In genomic region chr1:235974616-235975015, GRCh38 we compare ENCODE assay signal across 26 cellular contexts.
"Had no signal": no experiment of that assay in that cellular context is flagged by ENCODE, and none has a peak within 500 bp of the region (broad histone marks: within the 10 kb centered on the region; RNA-seq: fewer than 3 reads in every experiment).

No MANE protein-coding gene starts in this region.

- FAIRE-seq: colon, pancreas had no signal

- H3K27ac ChIP-seq: body of pancreas, epithelial cell of prostate, foreskin keratinocyte, left lung, pancreas, prostate gland, spleen had no signal

- H3K9me3 Mint-ChIP-seq: T-helper 2 cell treated with Interferon-gamma antibody and Interleukin-4, amounts not matched to agents 5 μg/mL and 100 μg/mL, for 36 hours had no signal

- DNase-seq: activated CD4-positive, alpha-beta T cell treated with anti-CD3 and anti-CD28 coated beads for 4 hours; activated CD4-positive, alpha-beta T cell treated with anti-CD3 and anti-CD28 coated beads, Interleukin-2, amount 50 U/mL, for 4 hours; activated CD4-positive, CD25-positive, alpha-beta regulatory T cell; activated CD8-positive, alpha-beta memory T cell treated with anti-CD3 and anti-CD28 coated beads for 24 hours; activated effector memory CD4-positive, alpha-beta T cell treated with Interleukin-2 at 50 U/mL for 16 hours; activated naive CD4-positive, alpha-beta T cell treated with Interleukin-2 at 50 U/mL for 16 hours; anterior cingulate cortex; body of pancreas; dermis blood vessel endothelial cell; effector CD4-positive, alpha-beta T cell; foreskin keratinocyte; kidney glomerular epithelial cell; left lung; naive B cell; pancreas; retina; spleen; stimulated activated naive CD4-positive, alpha-beta T cell; T-helper 1 cell had no signal

- H3K4me3 ChIP-seq: body of pancreas, left lung, pancreas, prostate gland, tibial nerve had no signal

- H3K27me3 ChIP-seq: body of pancreas, foreskin keratinocyte, left lung, pancreas, spleen, tibial nerve had no signal

- H3K27ac Mint-ChIP-seq: activated naive CD8-positive, alpha-beta T cell; mesothelial cell of epicardium; T-helper 2 cell treated with Interferon-gamma antibody and Interleukin-4, amounts not matched to agents 5 μg/mL and 100 μg/mL, for 36 hours had no signal

- H3K27me3 Mint-ChIP-seq: activated naive CD8-positive, alpha-beta T cell; naive B cell had no signal

- ATAC-seq: body of pancreas, foreskin keratinocyte, left lung, pancreas had no signal

- H3K36me3 ChIP-seq: pancreas had no signal

- H3K4me3 Mint-ChIP-seq: activated naive CD8-positive, alpha-beta T cell; mesothelial cell of epicardium; naive B cell; T-helper 2 cell treated with Interferon-gamma antibody and Interleukin-4, amounts not matched to agents 5 μg/mL and 100 μg/mL, for 36 hours had no signal

- H3K4me1 ChIP-seq: pancreas, prostate gland had no signal

- H3K9me3 ChIP-seq: body of pancreas, pancreas, prostate gland had no signal
